Comparison of ENCODE assay signal across 12 cellular contexts in the genomic region with DNA sequence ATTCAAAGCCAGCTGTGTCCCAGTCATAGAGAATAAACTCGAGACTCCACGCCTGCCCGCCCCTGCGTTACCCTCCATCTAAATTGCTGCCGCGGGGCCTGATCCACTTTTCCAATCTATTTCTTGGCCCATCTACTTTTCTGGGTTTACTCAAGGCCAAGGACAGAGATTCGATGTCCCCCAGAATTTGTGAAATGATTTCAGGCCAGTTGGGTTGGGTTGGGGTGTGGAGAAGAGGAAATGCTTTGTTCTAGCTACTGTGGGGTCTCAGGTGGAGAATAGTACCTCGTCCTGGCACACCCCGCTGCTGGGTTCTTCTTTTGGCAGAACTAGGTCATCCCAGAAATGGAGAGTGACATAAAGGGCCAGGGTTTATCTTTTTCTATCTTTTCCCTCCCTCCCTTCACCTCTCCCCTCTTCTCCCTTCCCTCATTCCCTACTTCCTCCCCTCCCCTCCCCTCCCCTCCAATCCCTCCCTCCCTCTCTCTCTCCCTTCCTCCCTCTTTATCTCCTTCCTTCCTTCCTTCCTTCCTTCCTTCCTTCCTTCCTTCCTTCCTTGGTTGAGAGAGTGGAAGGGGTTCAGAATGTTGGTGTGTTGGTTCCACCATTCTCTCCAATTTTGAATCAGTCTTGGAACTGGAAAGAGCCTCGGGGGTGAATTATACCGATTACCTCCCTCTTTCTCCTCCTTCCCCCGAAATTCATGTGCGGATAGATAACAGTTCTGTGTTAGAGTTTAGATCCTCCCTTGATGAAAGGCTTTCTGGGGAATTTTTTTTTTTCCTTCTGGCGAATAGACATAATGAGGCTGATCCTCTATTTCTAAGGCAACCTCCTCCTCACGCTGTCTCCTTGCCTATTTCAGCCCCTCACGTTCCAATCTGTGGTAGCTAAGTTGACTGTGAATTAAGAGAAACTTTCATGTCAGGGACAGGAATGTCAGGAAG. TPM values are rescaled to one million over a fixed set of nuclear protein-coding genes. Genes with fewer than 3 reads are reported as not detected.
A peak's percentile ranks its signal among the peaks of the same experiment; 100 is the strongest.
DNase-seq lines count a peak whose midpoint lies in the region; ATAC-seq and TF ChIP-seq lines count a peak whose summit lies in the region.
"Had no signal": no experiment of that assay in that cellular context is flagged by ENCODE, and none has a peak within 500 bp of the region (broad histone marks: within the 10 kb centered on the region; RNA-seq: fewer than 3 reads in every experiment).

No MANE protein-coding gene starts in this region.

- no peaks in the 10 kb centered on the region for H3K36me3 ChIP-seq in left ventricle myocardium inferior
- H3K36me3 ChIP-seq in thyroid gland, result no peaks in the 10 kb centered on the region
- H3K36me3 ChIP-seq: neutrophil had no signal

- TF ChIP-seq POLR2A in thyroid gland (IDR thresholded peaks at IDR 0.05), result no peak

- POLR2A ChIA-PET in naive thymus-derived CD8-positive, alpha-beta T cell (lab: Charles Lee), result no interaction called here

- peaks cover 51% of the 10 kb centered on the region for H3K27me3 ChIP-seq in left ventricle myocardium inferior (ENCODE audit: low read depth)
- no peaks in the 10 kb centered on the region for H3K27me3 ChIP-seq in thyroid gland

- peaks cover 35 to 73% (median 43%) of the 10 kb centered on the region in 5 donors for H3K27me3 Mint-ChIP-seq in naive thymus-derived CD8-positive, alpha-beta T cell
- H3K27me3 Mint-ChIP-seq in activated T-cell treated with anti-CD3 and anti-CD28 coated beads, Interleukin-2, amount 50 U/mL, for 4 hours (ENCODE audit: low read depth), result peaks cover 45% of the 10 kb centered on the region

- no peak for DNase-seq in left ventricle myocardium inferior
- no peak for DNase-seq in Right ventricle myocardium superior
- DNase-seq in coronary artery (ENCODE audit: low spot score), result no peak
- DNase-seq in naive thymus-derived CD8-positive, alpha-beta T cell, result no peak
- DNase-seq in thyroid gland, result no peak
- DNase-seq in activated T-cell treated with anti-CD3 and anti-CD28 coated beads, Interleukin-2, amount 50 U/mL, for 4 hours, result no peak
- DNase-seq in kidney glomerular epithelial cell (lab: John Stamatoyannopoulos, UW), result no peak
- no peak for DNase-seq in GM10266 (ENCODE audit: extremely low spot score)
- DNase-seq: activated CD8-positive, alpha-beta T cell treated with anti-CD3 and anti-CD28 coated beads, Interleukin-2, amount 10 ng/mL, durations not matched to agents 7 days and 5 days had no signal

- H3K9me3 Mint-ChIP-seq in naive thymus-derived CD8-positive, alpha-beta T cell, result peaks cover 0 to 2% (median 0%) of the 10 kb centered on the region in 9 donors
- H3K9me3 Mint-ChIP-seq in activated T-cell treated with anti-CD3 and anti-CD28 coated beads, Interleukin-2, amount 50 U/mL, for 4 hours, result no peaks in the 10 kb centered on the region
- H3K9me3 Mint-ChIP-seq: activated naive CD8-positive, alpha-beta T cell treated with anti-CD3 and anti-CD28 coated beads, Interleukin-2, amount 10 ng/mL, durations not matched to agents 7 days and 5 days had no signal

- TF ChIP-seq CTCF in left ventricle myocardium inferior (IDR thresholded peaks at IDR 0.05; ENCODE audit: borderline replicate concordance), result no peak
- TF ChIP-seq CTCF in coronary artery (IDR thresholded peaks at IDR 0.05), result no peak
- no peak for TF ChIP-seq CTCF in thyroid gland (IDR thresholded peaks at IDR 0.05)
- TF ChIP-seq CTCF in GM10266 (IDR thresholded peaks at IDR 0.05; ENCODE audit: control insufficient read depth, insufficient read depth, low read depth, missing control alignments), result no peak

- no peak for ATAC-seq in Right ventricle myocardium superior (ENCODE audit: poor library complexity)
- ATAC-seq in naive thymus-derived CD8-positive, alpha-beta T cell, result no peak
- ATAC-seq in activated T-cell treated with anti-CD3 and anti-CD28 coated beads, Interleukin-2, amount 50 U/mL, for 4 hours, result no peak

- H3K4me3 ChIP-seq in left ventricle myocardium inferior (peak overlapping the region; percentile 70), coronary artery (peak overlapping the region; percentile 68), thyroid gland (replicated peaks in 1 of 3) (peak overlapping the region in 2 of 3 donors; percentile 24 to 26)

- intact Hi-C loops in left ventricle myocardium inferior (cut with micrococcal nuclease), result no loop called here
- intact Hi-C loops in Right ventricle myocardium superior (cut with DNase I), result no loop called here
- intact Hi-C loops in thyroid gland (cut with DNase I), result no loop called here

- H3K27ac ChIP-seq in left ventricle myocardium inferior (replicated peaks) (no peak overlapping the region), coronary artery (no peak overlapping the region), thyroid gland (no peak overlapping the region)
- H3K27ac ChIP-seq: neutrophil had no signal

- H3K9me3 ChIP-seq in left ventricle myocardium inferior (replicated peaks) (no peaks in the 10 kb centered on the region), thyroid gland (no peaks in the 10 kb centered on the region)

- no peak overlapping the region for H3K27ac Mint-ChIP-seq in naive thymus-derived CD8-positive, alpha-beta T cell
- H3K27ac Mint-ChIP-seq: activated CD8-positive, alpha-beta T cell treated with anti-CD3 and anti-CD28 coated beads, Interleukin-2, amount 10 ng/mL, durations not matched to agents 7 days and 5 days; activated naive CD8-positive, alpha-beta T cell treated with anti-CD3 and anti-CD28 coated beads, Interleukin-2, amount 10 ng/mL, durations not matched to agents 7 days and 5 days had no signal

- H3K4me1 ChIP-seq in left ventricle myocardium inferior (peaks cover 21% of the 10 kb centered on the region), thyroid gland (peaks cover 4 to 13% of the 10 kb centered on the region in 2 donors)

- WGBS in thyroid gland, 2 donors, result 40 to 56% methylated on average over 16 of the region's 16 CpGs

- peaks cover 0 to 5% (median 3%) of the 10 kb centered on the region in 3 donors for H3K36me3 Mint-ChIP-seq in naive thymus-derived CD8-positive, alpha-beta T cell
- H3K36me3 Mint-ChIP-seq in activated T-cell treated with anti-CD3 and anti-CD28 coated beads, Interleukin-2, amount 50 U/mL, for 4 hours (ENCODE audit: insufficient read depth), result no peaks in the 10 kb centered on the region
- H3K36me3 Mint-ChIP-seq: activated naive CD8-positive, alpha-beta T cell treated with anti-CD3 and anti-CD28 coated beads, Interleukin-2, amount 10 ng/mL, durations not matched to agents 7 days and 5 days had no signal

- H3K4me1 Mint-ChIP-seq in naive thymus-derived CD8-positive, alpha-beta T cell, result peaks cover 6 to 16% (median 12%) of the 10 kb centered on the region in 4 donors
- H3K4me1 Mint-ChIP-seq in activated T-cell treated with anti-CD3 and anti-CD28 coated beads, Interleukin-2, amount 50 U/mL, for 4 hours (ENCODE audit: low read depth), result peaks cover 5% of the 10 kb centered on the region

- peak overlapping the region in 6 of 10 donors; percentile 5 to 65 (median 38) for H3K4me3 Mint-ChIP-seq in naive thymus-derived CD8-positive, alpha-beta T cell
- no peak overlapping the region for H3K4me3 Mint-ChIP-seq in activated T-cell treated with anti-CD3 and anti-CD28 coated beads, Interleukin-2, amount 50 U/mL, for 4 hours
- H3K4me3 Mint-ChIP-seq: activated CD8-positive, alpha-beta T cell treated with anti-CD3 and anti-CD28 coated beads, Interleukin-2, amount 10 ng/mL, durations not matched to agents 7 days and 5 days; activated naive CD8-positive, alpha-beta T cell treated with anti-CD3 and anti-CD28 coated beads, Interleukin-2, amount 10 ng/mL, durations not matched to agents 7 days and 5 days had no signal

RNA-seq across cellular contexts. Expression of a gene that starts 1.2 kb away (rescaled TPM):
- total RNA-seq in left ventricle myocardium inferior (not detected), Right ventricle myocardium superior (not detected), thyroid gland (under 1 TPM in 2 of 4 donors, not detected in 2; 0.27 to 0.49 TPM)
- total RNA-seq in naive thymus-derived CD8-positive, alpha-beta T cell, result not detected
- polyA plus RNA-seq in naive thymus-derived CD8-positive, alpha-beta T cell, result not detected
- not detected for total RNA-seq in activated T-cell treated with anti-CD3 and anti-CD28 coated beads, Interleukin-2, amount 50 U/mL, for 4 hours
- total RNA-seq: activated CD8-positive, alpha-beta T cell treated with anti-CD3 and anti-CD28 coated beads, Interleukin-2, amount 10 ng/mL, durations not matched to agents 7 days and 5 days; activated naive CD8-positive, alpha-beta T cell treated with anti-CD3 and anti-CD28 coated beads, Interleukin-2, amount 10 ng/mL, durations not matched to agents 7 days and 5 days had no signal
- polyA plus RNA-seq: AG04450 had no signal
